ENCODE assay signal across 18 cellular contexts in the genomic region with DNA sequence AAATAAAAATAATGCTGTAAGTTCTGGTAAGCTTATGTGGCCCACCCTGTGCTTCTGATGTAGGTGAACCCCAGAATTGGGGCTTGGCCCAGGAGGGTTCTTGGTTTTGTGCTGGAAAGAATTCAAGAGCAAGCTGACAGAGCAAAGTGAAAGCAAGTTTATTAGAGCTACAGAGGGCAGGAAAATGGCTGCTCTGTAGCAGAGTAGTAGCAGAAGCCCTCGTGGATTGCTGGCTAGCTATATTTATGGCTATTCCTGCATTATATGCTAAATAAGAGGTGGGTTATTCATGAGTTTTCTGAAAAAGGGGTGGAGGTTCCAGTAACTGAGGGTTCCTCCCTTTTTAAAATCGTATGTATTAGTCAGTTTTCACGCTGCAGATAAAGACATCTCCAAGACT. TPM values are rescaled to one million over a fixed set of nuclear protein-coding genes. Genes with fewer than 3 reads are reported as not detected.
DNase-seq lines count a peak whose midpoint lies in the region; ATAC-seq, FAIRE-seq and TF ChIP-seq lines count a peak whose summit lies in the region.
"Had no signal": no experiment of that assay in that cellular context is flagged by ENCODE, and none has a peak within 500 bp of the region (broad histone marks: within the 10 kb centered on the region; RNA-seq: fewer than 3 reads in every experiment).

No MANE protein-coding gene starts in this region.

- H3K4me3 Mint-ChIP-seq in activated naive CD4-positive, alpha-beta T cell treated with anti-CD3 and anti-CD28 coated beads, Interleukin-2, amount 50 U/mL, for 24 hours: peak overlapping the region; percentile 26
- H3K4me3 Mint-ChIP-seq in central memory CD8-positive, alpha-beta T cell: peak overlapping the region; percentile 21
- no peak overlapping the region for H3K4me3 Mint-ChIP-seq in osteocyte (ENCODE audit: unreplicated experiment)
- H3K4me3 Mint-ChIP-seq: brain, GM23338 had no signal

- peaks cover 18% of the 10 kb centered on the region for H3K4me1 Mint-ChIP-seq in activated naive CD4-positive, alpha-beta T cell treated with anti-CD3 and anti-CD28 coated beads, Interleukin-2, amount 50 U/mL, for 24 hours
- H3K4me1 Mint-ChIP-seq in central memory CD8-positive, alpha-beta T cell: peaks cover 12% of the 10 kb centered on the region
- no peaks in the 10 kb centered on the region for H3K4me1 Mint-ChIP-seq in osteocyte (ENCODE audit: unreplicated experiment)
- H3K4me1 Mint-ChIP-seq: brain, GM23338 had no signal

- no peak for ATAC-seq in central memory CD8-positive, alpha-beta T cell (replicated peaks; ENCODE audit: extremely low read depth, poor library complexity, severe bottlenecking)
- no peak for ATAC-seq in HG02885 (IDR thresholded peaks at IDR 0.05; ENCODE audit: poor library complexity, unreplicated experiment)
- ATAC-seq: GM23338, left lung had no signal

- no peak for DNase-seq in activated naive CD4-positive, alpha-beta T cell treated with Interleukin-2 at 50 U/mL for 16 hours
- DNase-seq in M059J (ENCODE audit: low read depth) (peak; percentile 20), osteocyte (ENCODE audit: extremely low spot score, unreplicated experiment) (peak; percentile 27), GM12892 (ENCODE audit: insufficient read length) (no peak), NCI-H1694 treated with DMSO at 0.1 percent for 48 hours (lab: John Stamatoyannopoulos, UW) (no peak)
- no peak for DNase-seq in central memory CD8-positive, alpha-beta T cell (ENCODE audit: low spot score in 2 of 2)
- DNase-seq: activated naive CD4-positive, alpha-beta T cell; DMS 273 treated with DMSO at 0.1 percent for 48 hours; dorsolateral prefrontal cortex; left lung; naive B cell; NCI-H1417; NCI-H345; thyroid gland had no signal

- TF ChIP-seq POLR2A in GM12892 (IDR thresholded peaks at IDR 0.05; ENCODE audit: low read depth, low read length): no peak

- TF ChIP-seq CTCF in osteocyte (IDR thresholded peaks at IDR 0.05): no peak

- H3K36me3 Mint-ChIP-seq in activated naive CD4-positive, alpha-beta T cell treated with anti-CD3 and anti-CD28 coated beads, Interleukin-2, amount 50 U/mL, for 24 hours: peaks cover 13% of the 10 kb centered on the region
- H3K36me3 Mint-ChIP-seq in central memory CD8-positive, alpha-beta T cell (ENCODE audit: insufficient read depth): no peaks in the 10 kb centered on the region
- no peaks in the 10 kb centered on the region for H3K36me3 Mint-ChIP-seq in osteocyte (ENCODE audit: unreplicated experiment)
- H3K36me3 Mint-ChIP-seq: brain, naive B cell had no signal

- H3K27ac Mint-ChIP-seq in activated naive CD4-positive, alpha-beta T cell treated with anti-CD3 and anti-CD28 coated beads, Interleukin-2, amount 50 U/mL, for 24 hours: peak overlapping the region; percentile 63
- no peak overlapping the region for H3K27ac Mint-ChIP-seq in central memory CD8-positive, alpha-beta T cell (ENCODE audit: low read depth)
- H3K27ac Mint-ChIP-seq in osteocyte (ENCODE audit: unreplicated experiment): no peak overlapping the region
- H3K27ac Mint-ChIP-seq: brain, GM23338, naive B cell had no signal

- peaks cover 10% of the 10 kb centered on the region for H3K9me3 Mint-ChIP-seq in activated naive CD4-positive, alpha-beta T cell treated with anti-CD3 and anti-CD28 coated beads, Interleukin-2, amount 50 U/mL, for 24 hours
- peaks cover 6% of the 10 kb centered on the region for H3K9me3 Mint-ChIP-seq in central memory CD8-positive, alpha-beta T cell
- peaks cover 18% of the 10 kb centered on the region for H3K9me3 Mint-ChIP-seq in osteocyte (ENCODE audit: unreplicated experiment)

- FAIRE-seq in GM12892 (lab: Jason Lieb, UNC): no peak

- H3K27me3 Mint-ChIP-seq in activated naive CD4-positive, alpha-beta T cell treated with anti-CD3 and anti-CD28 coated beads, Interleukin-2, amount 50 U/mL, for 24 hours: no peaks in the 10 kb centered on the region
- no peaks in the 10 kb centered on the region for H3K27me3 Mint-ChIP-seq in central memory CD8-positive, alpha-beta T cell
- H3K27me3 Mint-ChIP-seq in osteocyte (ENCODE audit: unreplicated experiment): no peaks in the 10 kb centered on the region

RNA-seq across cellular contexts. Expression of a gene that starts 20.5 kb away (rescaled TPM):
- total RNA-seq in M059J (2014; rRNA removed; shearing (Covaris generic)): 8.4 and 10.5 TPM in 2 replicates
- 8.7 and 9.2 TPM in 2 replicates for total RNA-seq in osteocyte
- 2.7 TPM for polyA plus RNA-seq in GM12892 (2012; ENCODE audit: missing spikeins)

RNA-seq across cellular contexts. Expression of a gene that starts 59.5 kb away (rescaled TPM):
- 3.3 and 10.4 TPM in 2 replicates for total RNA-seq in M059J (2014; rRNA removed; shearing (Covaris generic))
- 11.1 and 12.1 TPM in 2 replicates for total RNA-seq in osteocyte
- polyA plus RNA-seq in GM12892 (2012; ENCODE audit: missing spikeins): 6.6 TPM

Comparison
In these comparisons a context has a peak if more than half of its experiments do, and no peak if none do; other contexts are left out.
1. DNase-seq: peak in M059J (single experiment) and osteocyte (single experiment); none in activated naive CD4-positive, alpha-beta T cell treated with Interleukin-2 at 50 U/mL for 16 hours (single experiment), central memory CD8-positive, alpha-beta T cell (0 of 2), GM12892 (single experiment) and NCI-H1694 treated with DMSO at 0.1 percent for 48 hours (single experiment).